In genomic region chr3:36992806-36993325, GRCh38 we compare ENCODE assay signal across 8 cellular contexts. TPM values are rescaled to one million over a fixed set of nuclear protein-coding genes. Genes with fewer than 3 reads are reported as not detected.
A peak's percentile ranks its signal among the peaks of the same experiment; 100 is the strongest.
DNase-seq lines count a peak whose midpoint lies in the region; ATAC-seq and TF ChIP-seq lines count a peak whose summit lies in the region.

Gene EPM2AIP1, minus strand, starts transcription at chr3:36993131. Its CDS starts 54 bp downstream, at chr3:36993077.

- peak within 1 kb of the TSS; percentile 89 for H3K4me3 ChIP-seq in AG10803 (ENCODE audit: low read length)

- no peak within 1 kb of the TSS for H3K4me3 Mint-ChIP-seq in activated CD8-positive, alpha-beta T cell treated with anti-CD3 and anti-CD28 coated beads, Interleukin-2, amount 10 ng/mL, durations not matched to agents 7 days and 5 days

- H3K27me3 Mint-ChIP-seq in activated CD8-positive, alpha-beta T cell treated with anti-CD3 and anti-CD28 coated beads, Interleukin-2, amount 10 ng/mL, durations not matched to agents 7 days and 5 days (ENCODE audit: low read depth), result no peaks in the 10 kb centered on the region

- no peak within 1 kb of the TSS for H3K27ac Mint-ChIP-seq in activated CD8-positive, alpha-beta T cell treated with anti-CD3 and anti-CD28 coated beads, Interleukin-2, amount 10 ng/mL, durations not matched to agents 7 days and 5 days

- H3K36me3 Mint-ChIP-seq in activated CD8-positive, alpha-beta T cell treated with anti-CD3 and anti-CD28 coated beads, Interleukin-2, amount 10 ng/mL, durations not matched to agents 7 days and 5 days (ENCODE audit: low read depth), result peaks cover 61% of the 10 kb centered on the region

- TF ChIP-seq POLR2A in GM19099 (IDR thresholded peaks at IDR 0.05; ENCODE audit: extremely low read depth, insufficient read length, low read depth), result peak; percentile 90

- intact Hi-C loops in Right ventricle myocardium superior (cut with DNase I), result no loop called here

- TF ChIP-seq CTCF in AG10803 (conservative IDR thresholded peaks at IDR 0.05; ENCODE audit: low read length), result peak; percentile 10

- no peak for DNase-seq in AG10803 (ENCODE audit: low read depth)
- DNase-seq in activated CD8-positive, alpha-beta T cell treated with anti-CD3 and anti-CD28 coated beads, Interleukin-2, amount 10 ng/mL, durations not matched to agents 7 days and 5 days, result peak; percentile 100
- peak; percentile 98 for DNase-seq in Right ventricle myocardium superior
- DNase-seq in pulmonary artery endothelial cell (ENCODE audit: low read depth, low spot score), result no peak
- no peak for DNase-seq in NCI-H1417 (lab: John Stamatoyannopoulos, UW)
- no peak for DNase-seq in NCI-H1417 treated with DMSO at 0.1 percent for 48 hours (lab: John Stamatoyannopoulos, UW)

- CTCF ChIA-PET in activated CD8-positive, alpha-beta T cell treated with anti-CD3 and anti-CD28 coated beads, Interleukin-2, amount 10 ng/mL, durations not matched to agents 7 days and 5 days (lab: Charles Lee), result interaction anchor here (0.8 to 2.7 kb wide), 7 partner anchors 32 to 150 kb away, joined by 3 to 14 read pairs (median 7); partner anchors contain the start of gene TRANK1

- POLR2A ChIA-PET in activated CD8-positive, alpha-beta T cell treated with anti-CD3 and anti-CD28 coated beads, Interleukin-2, amount 10 ng/mL, durations not matched to agents 7 days and 5 days (lab: Charles Lee), result interaction anchor here (0.5 to 2.9 kb wide), 13 partner anchors 20 to 228 kb away, joined by 3 to 24 read pairs (median 4); partner anchors contain the start of gene TRANK1

- peak; percentile 88 for ATAC-seq in HG03196 (IDR thresholded peaks at IDR 0.05; ENCODE audit: unreplicated experiment)
- peak; percentile 91 for ATAC-seq in activated CD8-positive, alpha-beta T cell treated with anti-CD3 and anti-CD28 coated beads, Interleukin-2, amount 10 ng/mL, durations not matched to agents 7 days and 5 days
- peak; percentile 93 for ATAC-seq in Right ventricle myocardium superior (ENCODE audit: poor library complexity)

- H3K4me1 Mint-ChIP-seq in activated CD8-positive, alpha-beta T cell treated with anti-CD3 and anti-CD28 coated beads, Interleukin-2, amount 10 ng/mL, durations not matched to agents 7 days and 5 days (ENCODE audit: low read depth), result peaks cover 46% of the 10 kb centered on the region

- no peaks in the 10 kb centered on the region for H3K9me3 Mint-ChIP-seq in activated CD8-positive, alpha-beta T cell treated with anti-CD3 and anti-CD28 coated beads, Interleukin-2, amount 10 ng/mL, durations not matched to agents 7 days and 5 days (ENCODE audit: insufficient read depth)

RNA-seq across cellular contexts. Expression of gene EPM2AIP1, which starts in this region (rescaled TPM):
- total RNA-seq in activated CD8-positive, alpha-beta T cell treated with anti-CD3 and anti-CD28 coated beads, Interleukin-2, amount 10 ng/mL, durations not matched to agents 7 days and 5 days, result 10 to 100 TPM; 18.4 to 19.3 TPM
- total RNA-seq in Right ventricle myocardium superior (17.9 TPM), pulmonary artery endothelial cell (10.6 and 12.1 TPM in 2 replicates)

Comparison
In these comparisons a context has a peak if more than half of its experiments do, and no peak if none do; other contexts are left out.
1. DNase-seq: peak in activated CD8-positive, alpha-beta T cell treated with anti-CD3 and anti-CD28 coated beads, Interleukin-2, amount 10 ng/mL, durations not matched to agents 7 days and 5 days (single experiment) and Right ventricle myocardium superior (single experiment); none in AG10803 (single experiment), pulmonary artery endothelial cell (single experiment), NCI-H1417 (0 of 3) and NCI-H1417 treated with DMSO at 0.1 percent for 48 hours (single experiment).
2. Peak in every context shown above with its lines, with median percentiles within 50 percentile points of each other: ATAC-seq.